In the genomic region with DNA sequence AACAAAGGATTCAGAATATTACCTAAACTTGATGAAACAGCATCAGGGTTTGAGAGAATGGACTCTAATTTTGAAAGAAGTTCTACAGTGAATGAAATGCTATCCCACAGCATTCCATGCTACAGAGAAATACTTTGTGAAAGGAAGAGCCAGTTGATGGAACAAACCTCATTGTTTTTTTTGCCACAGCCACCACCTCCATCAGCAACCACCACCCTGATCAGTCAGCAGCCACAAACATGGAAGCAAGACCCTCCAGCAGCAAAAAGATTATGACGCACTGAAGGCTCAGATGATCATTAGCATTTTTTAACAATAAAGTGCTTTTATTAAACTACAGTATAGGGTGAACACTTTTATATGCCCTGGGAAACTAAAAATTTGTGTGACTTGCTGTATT, we compare ENCODE assay signal across 29 cellular contexts.
"Had no signal": no experiment of that assay in that cellular context is flagged by ENCODE, and none has a peak within 500 bp of the region (broad histone marks: within the 10 kb centered on the region; RNA-seq: fewer than 3 reads in every experiment).

No MANE protein-coding gene starts in this region.

- DNase-seq: activated CD4-positive, alpha-beta memory T cell treated with anti-CD3 and anti-CD28 coated beads for 36 hours; activated CD4-positive, alpha-beta T cell treated with anti-CD3 and anti-CD28 coated beads for 36 hours; activated CD4-positive, alpha-beta T cell treated with anti-CD3 and anti-CD28 coated beads, Interleukin-2, amount 10 ng/mL, durations not matched to agents 24 days and 14 days; activated CD4-positive, CD25-positive, alpha-beta regulatory T cell; activated CD4-positive, CD25-positive, alpha-beta regulatory T cell treated with anti-CD3 and anti-CD28 coated beads, Interleukin-2, amount 50 U/mL, for 72 hours; activated CD8-positive, alpha-beta memory T cell treated with anti-CD3 and anti-CD28 coated beads, Interleukin-2, amount 10 ng/mL, durations not matched to agents 7 days and 5 days; activated CD8-positive, alpha-beta memory T cell treated with anti-CD3 and anti-CD28 coated beads, Interleukin-2, amount 50 U/mL, for 4 hours; activated CD8-positive, alpha-beta T cell treated with anti-CD3 and anti-CD28 coated beads, Interleukin-2, amount 10 ng/mL, durations not matched to agents 7 days and 5 days; activated gamma-delta T cell; activated naive CD4-positive, alpha-beta T cell; activated naive CD4-positive, alpha-beta T cell treated with anti-CD3 and anti-CD28 coated beads, Interleukin-2, amount 50 U/mL, for 16 hours; activated T-cell treated with anti-CD3 and anti-CD28 coated beads for 4 hours; activated T-cell treated with anti-CD3 and anti-CD28 coated beads, Interleukin-2, amount 50 U/mL, for 24 hours; activated T-cell treated with anti-CD3 and anti-CD28 coated beads, Interleukin-2, amount 50 U/mL, for 72 hours; amniotic stem cell; brain microvascular endothelial cell; effector memory CD4-positive, alpha-beta T cell; endodermal cell; foreskin fibroblast; gastrocnemius medialis; T-helper 1 cell; T-helper 17 cell; T1000 had no signal

- H3K4me3 ChIP-seq: coronary artery, dorsolateral prefrontal cortex, gastrocnemius medialis had no signal

- H3K27me3 ChIP-seq: brain microvascular endothelial cell, dorsolateral prefrontal cortex, gastrocnemius medialis had no signal

- H3K9me3 ChIP-seq: gastrocnemius medialis had no signal

- H3K4me1 ChIP-seq: gastrocnemius medialis had no signal

- H3K27ac ChIP-seq: brain microvascular endothelial cell, coronary artery, gastrocnemius medialis had no signal

- H3K27me3 Mint-ChIP-seq: activated CD4-positive, alpha-beta memory T cell treated with anti-CD3 and anti-CD28 coated beads for 36 hours; activated CD4-positive, alpha-beta T cell treated with anti-CD3 and anti-CD28 coated beads for 36 hours; activated CD4-positive, alpha-beta T cell treated with anti-CD3 and anti-CD28 coated beads, Interleukin-2, amount 10 ng/mL, durations not matched to agents 24 days and 14 days; activated CD8-positive, alpha-beta memory T cell treated with anti-CD3 and anti-CD28 coated beads, Interleukin-2, amount 10 ng/mL, durations not matched to agents 7 days and 5 days; activated naive CD8-positive, alpha-beta T cell; activated T-cell treated with anti-CD3 and anti-CD28 coated beads, Interleukin-2, amount 50 U/mL, for 24 hours; central memory CD8-positive, alpha-beta T cell; dendritic cell treated with granulocyte-macrophage colony-stimulating factor and Interleukin-4, amounts not matched to agents 40 ng/mL and 50 ng/mL, for 4 days; T-helper 17 cell had no signal

- H3K27ac Mint-ChIP-seq: activated CD4-positive, alpha-beta memory T cell treated with anti-CD3 and anti-CD28 coated beads for 36 hours; activated CD4-positive, alpha-beta T cell treated with anti-CD3 and anti-CD28 coated beads for 36 hours; activated CD4-positive, alpha-beta T cell treated with anti-CD3 and anti-CD28 coated beads, Interleukin-2, amount 10 ng/mL, durations not matched to agents 24 days and 14 days; activated CD8-positive, alpha-beta memory T cell treated with anti-CD3 and anti-CD28 coated beads, Interleukin-2, amount 10 ng/mL, durations not matched to agents 7 days and 5 days; activated CD8-positive, alpha-beta T cell treated with anti-CD3 and anti-CD28 coated beads, Interleukin-2, amount 10 ng/mL, durations not matched to agents 7 days and 5 days; activated naive CD8-positive, alpha-beta T cell; activated T-cell treated with anti-CD3 and anti-CD28 coated beads, Interleukin-2, amount 50 U/mL, for 24 hours; activated T-cell treated with anti-CD3 and anti-CD28 coated beads, Interleukin-2, amount 50 U/mL, for 72 hours; dendritic cell treated with granulocyte-macrophage colony-stimulating factor and Interleukin-4, amounts not matched to agents 40 ng/mL and 50 ng/mL, for 4 days; endodermal cell; T-helper 17 cell; T-helper 2 cell treated with Interferon-gamma antibody and Interleukin-4, amounts not matched to agents 5 μg/mL and 100 μg/mL, for 36 hours had no signal

- H3K9me3 Mint-ChIP-seq: activated CD4-positive, alpha-beta memory T cell treated with anti-CD3 and anti-CD28 coated beads for 36 hours; activated CD4-positive, alpha-beta T cell treated with anti-CD3 and anti-CD28 coated beads, Interleukin-2, amount 10 ng/mL, durations not matched to agents 24 days and 14 days; activated T-cell treated with anti-CD3 and anti-CD28 coated beads, Interleukin-2, amount 50 U/mL, for 24 hours; activated T-cell treated with anti-CD3 and anti-CD28 coated beads, Interleukin-2, amount 50 U/mL, for 72 hours; central memory CD8-positive, alpha-beta T cell; dendritic cell treated with granulocyte-macrophage colony-stimulating factor and Interleukin-4, amounts not matched to agents 40 ng/mL and 50 ng/mL, for 4 days; endodermal cell; T-helper 2 cell treated with Interferon-gamma antibody and Interleukin-4, amounts not matched to agents 5 μg/mL and 100 μg/mL, for 36 hours had no signal

- H3K4me1 Mint-ChIP-seq: activated CD8-positive, alpha-beta memory T cell treated with anti-CD3 and anti-CD28 coated beads, Interleukin-2, amount 10 ng/mL, durations not matched to agents 7 days and 5 days had no signal

- H3K4me3 Mint-ChIP-seq: activated CD4-positive, alpha-beta memory T cell treated with anti-CD3 and anti-CD28 coated beads for 36 hours; activated CD4-positive, alpha-beta T cell treated with anti-CD3 and anti-CD28 coated beads for 36 hours; activated CD4-positive, alpha-beta T cell treated with anti-CD3 and anti-CD28 coated beads, Interleukin-2, amount 10 ng/mL, durations not matched to agents 24 days and 14 days; activated CD8-positive, alpha-beta memory T cell treated with anti-CD3 and anti-CD28 coated beads, Interleukin-2, amount 10 ng/mL, durations not matched to agents 7 days and 5 days; activated CD8-positive, alpha-beta T cell treated with anti-CD3 and anti-CD28 coated beads, Interleukin-2, amount 10 ng/mL, durations not matched to agents 7 days and 5 days; activated naive CD8-positive, alpha-beta T cell; activated T-cell treated with anti-CD3 and anti-CD28 coated beads, Interleukin-2, amount 50 U/mL, for 24 hours; activated T-cell treated with anti-CD3 and anti-CD28 coated beads, Interleukin-2, amount 50 U/mL, for 72 hours; central memory CD8-positive, alpha-beta T cell; dendritic cell treated with granulocyte-macrophage colony-stimulating factor and Interleukin-4, amounts not matched to agents 40 ng/mL and 50 ng/mL, for 4 days; endodermal cell; T-helper 17 cell; T-helper 2 cell treated with Interferon-gamma antibody and Interleukin-4, amounts not matched to agents 5 μg/mL and 100 μg/mL, for 36 hours had no signal
